In the genomic region with DNA sequence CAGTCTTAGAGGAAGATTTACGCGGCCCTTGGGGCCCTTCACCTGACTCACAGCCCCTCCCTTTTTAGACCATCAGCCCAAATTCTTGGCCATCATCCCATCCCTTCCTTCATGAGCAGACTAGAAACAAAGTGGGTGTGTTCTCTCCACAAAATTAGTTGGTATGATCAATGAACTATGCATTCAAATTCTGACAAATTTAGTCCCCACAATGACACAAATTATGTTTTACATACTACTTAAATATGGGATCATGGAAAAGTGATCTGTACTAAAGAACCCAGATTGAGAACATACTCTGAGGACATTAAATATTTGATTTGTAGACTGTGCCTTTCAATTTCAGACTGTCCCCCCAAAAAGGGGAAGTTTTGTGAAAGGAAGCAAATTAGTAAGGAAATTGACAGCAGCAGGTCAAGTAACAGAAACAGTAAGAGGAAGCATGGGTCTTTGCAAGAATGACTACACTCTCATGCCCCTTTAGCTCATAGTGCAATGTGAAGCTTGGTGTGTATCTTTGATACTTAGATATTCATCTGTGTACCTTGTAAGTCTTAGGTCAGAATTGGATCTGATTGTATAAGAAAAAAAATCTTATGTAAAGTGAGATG, we compare ENCODE assay signal across 10 cellular contexts. TPM values are rescaled to one million over a fixed set of nuclear protein-coding genes. Genes with fewer than 3 reads are reported as not detected.
A peak's percentile ranks its signal among the peaks of the same experiment; 100 is the strongest.
DNase-seq lines count a peak whose midpoint lies in the region; ATAC-seq and TF ChIP-seq lines count a peak whose summit lies in the region.
"Had no signal": no experiment of that assay in that cellular context is flagged by ENCODE, and none has a peak within 500 bp of the region (broad histone marks: within the 10 kb centered on the region; RNA-seq: fewer than 3 reads in every experiment).

No MANE protein-coding gene starts in this region.

- peaks cover 42% of the 10 kb centered on the region for H3K4me1 Mint-ChIP-seq in CD4-positive, alpha-beta T cell (ENCODE audit: low read depth)
- H3K4me1 Mint-ChIP-seq in brain = peaks cover 45% of the 10 kb centered on the region

- DNase-seq in CD4-positive, alpha-beta T cell = no peak
- DNase-seq in uterus = no peak
- no peak for DNase-seq in NCI-H2107 (lab: John Stamatoyannopoulos, UW)
- DNase-seq in stimulated activated CD4-positive, alpha-beta T cell treated with anti-CD3 and anti-CD28 coated beads, Interleukin-12 subunit alpha, Interleukin-12 subunit beta, amount 100 ng/mL, for 4 hours = no peak
- DNase-seq in activated naive CD4-positive, alpha-beta T cell treated with anti-CD3 and anti-CD28 coated beads, Interleukin-2, amount 50 U/mL, for 72 hours (ENCODE audit: low spot score in 2 of 2) = no peak
- DNase-seq: stimulated activated CD4-positive, alpha-beta T cell treated with anti-CD3 and anti-CD28 coated beads, Interleukin-4, amount 100 ng/mL, for 4 hours had no signal

- CTCF ChIA-PET in CD4-positive, alpha-beta T cell (lab: Charles Lee) = interaction anchor here (3.9 kb wide), 1 partner anchor 9 kb away, joined by 29 read pairs; no protein-coding TSS in a partner anchor

- peaks cover 19% of the 10 kb centered on the region for H3K36me3 Mint-ChIP-seq in CD4-positive, alpha-beta T cell (ENCODE audit: low read depth)
- no peaks in the 10 kb centered on the region for H3K36me3 Mint-ChIP-seq in brain
- peaks cover 15% of the 10 kb centered on the region in 2 donors for H3K36me3 Mint-ChIP-seq in activated naive CD4-positive, alpha-beta T cell treated with anti-CD3 and anti-CD28 coated beads, Interleukin-2, amount 50 U/mL, for 72 hours

- POLR2A ChIA-PET in CD4-positive, alpha-beta T cell (lab: Charles Lee) = interaction anchor here (1.2 to 3.9 kb wide), 3 partner anchors 9 to 10 kb away, joined by 3 to 203 read pairs (median 4); no protein-coding TSS in a partner anchor

- no peaks in the 10 kb centered on the region for H3K9me3 ChIP-seq in CD4-positive, alpha-beta T cell (ENCODE audit: control insufficient read depth, low read length)
- no peaks in the 10 kb centered on the region for H3K9me3 ChIP-seq in uterus

- intact Hi-C loops in CD4-positive, alpha-beta T cell (cut with DNase I, micrococcal nuclease) = loop anchor here in 1 of 2 experiments (5.0 kb wide), 1 partner anchor 1093 kb away; no protein-coding TSS in a partner anchor
- intact Hi-C loops in uterus (cut with DNase I; ENCODE audit: low total_unique reads) = no loop called here

- no peak for TF ChIP-seq POLR2A in uterus (IDR thresholded peaks at IDR 0.05)

- no peak for ATAC-seq in CD4-positive, alpha-beta T cell (ENCODE audit: poor library complexity)
- ATAC-seq in GM21381 (IDR thresholded peaks at IDR 0.05; ENCODE audit: unreplicated experiment) = peak; percentile 28
- ATAC-seq in HG03521 (IDR thresholded peaks at IDR 0.05; ENCODE audit: unreplicated experiment) = peak; percentile 24
- ATAC-seq in activated naive CD4-positive, alpha-beta T cell treated with anti-CD3 and anti-CD28 coated beads, Interleukin-2, amount 50 U/mL, for 72 hours = no peak

- H3K36me3 ChIP-seq in uterus = no peaks in the 10 kb centered on the region

- no peaks in the 10 kb centered on the region for H3K27me3 Mint-ChIP-seq in CD4-positive, alpha-beta T cell
- H3K27me3 Mint-ChIP-seq in brain = peaks cover 10% of the 10 kb centered on the region

- H3K27me3 ChIP-seq in CD4-positive, alpha-beta T cell (ENCODE audit: control insufficient read depth, insufficient read depth, low read length) = no peaks in the 10 kb centered on the region
- no peaks in the 10 kb centered on the region for H3K27me3 ChIP-seq in uterus

- H3K4me3 ChIP-seq in uterus = no peak overlapping the region

- H3K4me1 ChIP-seq in uterus = no peaks in the 10 kb centered on the region

- no peaks in the 10 kb centered on the region for H3K9me3 Mint-ChIP-seq in CD4-positive, alpha-beta T cell
- H3K9me3 Mint-ChIP-seq in brain = peaks cover 0 to 7% (median 2%) of the 10 kb centered on the region in 5 experiments
- H3K9me3 Mint-ChIP-seq in activated naive CD4-positive, alpha-beta T cell treated with anti-CD3 and anti-CD28 coated beads, Interleukin-2, amount 50 U/mL, for 72 hours = no peaks in the 10 kb centered on the region

- TF ChIP-seq CTCF in CD4-positive, alpha-beta T cell (IDR thresholded peaks at IDR 0.05) = no peak
- TF ChIP-seq CTCF in brain (conservative IDR thresholded peaks at IDR 0.05) = no peak
- no peak for TF ChIP-seq CTCF in uterus (IDR thresholded peaks at IDR 0.05)

- H3K4me3 Mint-ChIP-seq in CD4-positive, alpha-beta T cell = no peak overlapping the region
- peak overlapping the region in 2 of 5 experiments; percentile 34 to 73 for H3K4me3 Mint-ChIP-seq in brain

- peak overlapping the region; percentile 95 for H3K27ac Mint-ChIP-seq in CD4-positive, alpha-beta T cell
- H3K27ac Mint-ChIP-seq in brain = peak overlapping the region in 3 of 5 experiments; percentile 59 to 84 (median 71)
- peak overlapping the region in 1 of 2 donors; percentile 56 for H3K27ac Mint-ChIP-seq in activated naive CD4-positive, alpha-beta T cell treated with anti-CD3 and anti-CD28 coated beads, Interleukin-2, amount 50 U/mL, for 72 hours

- H3K27ac ChIP-seq in CD4-positive, alpha-beta T cell (ENCODE audit: low read depth, low read length) = no peak overlapping the region
- H3K27ac ChIP-seq in uterus = no peak overlapping the region
- H3K27ac ChIP-seq: C4-2B had no signal

RNA-seq across cellular contexts. Expression of a gene that starts 2.2 kb away (rescaled TPM):
- 100 to 1,000 TPM; 108 to 112 TPM for total RNA-seq in CD4-positive, alpha-beta T cell
- 93.5 TPM for polyA plus RNA-seq in brain (ENCODE audit: insufficient read depth, low read depth, low replicate concordance)
- total RNA-seq in uterus = 10 to 100 TPM in 3 of 4 donors, 1 to 10 TPM in 1; 7.4 to 29.8 (median 21.7) TPM
- 10 to 100 TPM; 65.2 to 66.6 TPM for total RNA-seq in activated naive CD4-positive, alpha-beta T cell treated with anti-CD3 and anti-CD28 coated beads, Interleukin-2, amount 50 U/mL, for 72 hours

Comparison
In these comparisons a context has a peak if more than half of its experiments do, and no peak if none do; other contexts are left out.
1. ATAC-seq: peak in GM21381 (single experiment) and HG03521 (single experiment); none in CD4-positive, alpha-beta T cell (single experiment) and activated naive CD4-positive, alpha-beta T cell treated with anti-CD3 and anti-CD28 coated beads, Interleukin-2, amount 50 U/mL, for 72 hours (0 of 2).